Comparison of ENCODE assay signal across 8 cellular contexts in genomic region chr5:67095346-67095871, GRCh38.
DNase-seq lines count a peak whose midpoint lies in the region; ATAC-seq and TF ChIP-seq lines count a peak whose summit lies in the region.
"Had no signal": no experiment of that assay in that cellular context is flagged by ENCODE, and none has a peak within 500 bp of the region (broad histone marks: within the 10 kb centered on the region; RNA-seq: fewer than 3 reads in every experiment).

No MANE protein-coding gene starts in this region.

- H3K4me1 ChIP-seq in RWPE2 (ENCODE audit: insufficient read depth, poor library complexity, severe bottlenecking) (peaks cover 25% of the 10 kb centered on the region), muscle layer of duodenum (ENCODE audit: control insufficient read depth in 1 of 2, insufficient read depth in 2 of 2, low read length in 2 of 2) (peaks cover 16 to 34% of the 10 kb centered on the region in 2 donors), uterus (peaks cover 7 to 18% of the 10 kb centered on the region in 2 donors), BE2C (peaks cover 7% of the 10 kb centered on the region; the same call in 1 of the 2 replicates)

- peak overlapping the region; percentile 53 for H3K27ac ChIP-seq in RWPE2 (ENCODE audit: poor library complexity, severe bottlenecking)
- H3K27ac ChIP-seq in muscle layer of duodenum (ENCODE audit: low read length) = peak overlapping the region; percentile 65
- peak overlapping the region; percentile 74 to 90 for H3K27ac ChIP-seq in uterus

- TF ChIP-seq CTCF in RWPE2 (IDR thresholded peaks at IDR 0.05; ENCODE audit: poor library complexity, severe bottlenecking) (no peak), fibroblast of the aortic adventitia (IDR thresholded peaks at IDR 0.05; ENCODE audit: insufficient read depth, low read length) (no peak), uterus (IDR thresholded peaks at IDR 0.05) (no peak), natural killer cell (IDR thresholded peaks at IDR 0.05) (no peak), BE2C (IDR thresholded peaks at IDR 0.05; ENCODE audit: low read depth, low read length) (no peak)

- no peak for TF ChIP-seq POLR2A in uterus (IDR thresholded peaks at IDR 0.05)

- H3K36me3 Mint-ChIP-seq in natural killer cell = no peaks in the 10 kb centered on the region

- H3K27ac Mint-ChIP-seq in natural killer cell = no peak overlapping the region
- H3K27ac Mint-ChIP-seq: T-helper 2 cell treated with Interferon-gamma antibody and Interleukin-4, amounts not matched to agents 5 μg/mL and 100 μg/mL, for 36 hours had no signal

- DNase-seq in RWPE2 (ENCODE audit: low spot score) = no peak
- DNase-seq in fibroblast of the aortic adventitia (ENCODE audit: low read depth) = peak; percentile 72
- peak; percentile 75 to 81 for DNase-seq in uterus
- no peak for DNase-seq in natural killer cell
- DNase-seq in activated gamma-delta T cell treated with Interleukin-2 at 50 U/mL for 16 hours = no peak
- DNase-seq in BE2C = no peak

- H3K9me3 ChIP-seq in RWPE2 (ENCODE audit: severe bottlenecking) = no peaks in the 10 kb centered on the region
- no peaks in the 10 kb centered on the region for H3K9me3 ChIP-seq in muscle layer of duodenum (ENCODE audit: control insufficient read depth in 1 of 2, low read length in 2 of 2)
- H3K9me3 ChIP-seq in uterus = no peaks in the 10 kb centered on the region
- no peaks in the 10 kb centered on the region for H3K9me3 ChIP-seq in BE2C

- no peaks in the 10 kb centered on the region for H3K27me3 Mint-ChIP-seq in natural killer cell (ENCODE audit: low read depth in 2 of 2)

- H3K36me3 ChIP-seq in RWPE2 (ENCODE audit: low read depth) (peaks cover 33% of the 10 kb centered on the region), muscle layer of duodenum (ENCODE audit: control insufficient read depth in 1 of 2, insufficient read depth in 2 of 2, low read length in 2 of 2) (peaks cover 0 to 7% of the 10 kb centered on the region in 2 donors), uterus (no peaks in the 10 kb centered on the region), BE2C (no peaks in the 10 kb centered on the region)

- H3K4me3 Mint-ChIP-seq in natural killer cell = no peak overlapping the region
- H3K4me3 Mint-ChIP-seq: T-helper 2 cell treated with Interferon-gamma antibody and Interleukin-4, amounts not matched to agents 5 μg/mL and 100 μg/mL, for 36 hours had no signal

- H3K4me3 ChIP-seq in RWPE2 (ENCODE audit: severe bottlenecking) = no peak overlapping the region
- no peak overlapping the region for H3K4me3 ChIP-seq in fibroblast of the aortic adventitia (ENCODE audit: low read depth, low read length)
- H3K4me3 ChIP-seq in muscle layer of duodenum (ENCODE audit: low read depth in 1 of 2, low read length in 2 of 2) = peak overlapping the region in 1 of 2 donors; percentile 30
- H3K4me3 ChIP-seq in uterus = peak overlapping the region; percentile 12
- no peak overlapping the region for H3K4me3 ChIP-seq in BE2C (ENCODE audit: low read depth, low read length)

- H3K27me3 ChIP-seq in RWPE2 (ENCODE audit: insufficient read depth, poor library complexity, severe bottlenecking) (no peaks in the 10 kb centered on the region), muscle layer of duodenum (ENCODE audit: low read depth, low read length) (no peaks in the 10 kb centered on the region), uterus (no peaks in the 10 kb centered on the region), BE2C (no peaks in the 10 kb centered on the region)

- peaks cover 6% of the 10 kb centered on the region in 2 donors for H3K4me1 Mint-ChIP-seq in natural killer cell

- intact Hi-C loops in uterus (cut with DNase I; ENCODE audit: low total_unique reads) = loop anchor here (10.0 kb wide), 1 partner anchor 91 kb away; no protein-coding TSS in a partner anchor
- intact Hi-C loops in natural killer cell (cut with micrococcal nuclease) = no loop called here

- ATAC-seq in RWPE2 (ENCODE audit: low read depth) = no peak; the same call in 2 of the 3 replicates
- ATAC-seq in natural killer cell = no peak

- no peaks in the 10 kb centered on the region for H3K9me3 Mint-ChIP-seq in natural killer cell
- H3K9me3 Mint-ChIP-seq: T-helper 2 cell treated with Interferon-gamma antibody and Interleukin-4, amounts not matched to agents 5 μg/mL and 100 μg/mL, for 36 hours had no signal

Comparison
In these comparisons a context has a peak if more than half of its experiments do, and no peak if none do; other contexts are left out.
1. DNase-seq: peak in fibroblast of the aortic adventitia (single experiment) and uterus (2 of 2); none in RWPE2 (single experiment), natural killer cell (single experiment), activated gamma-delta T cell treated with Interleukin-2 at 50 U/mL for 16 hours (single experiment) and BE2C (single experiment).
2. H3K4me3 ChIP-seq: peak in uterus (2 of 2); none in RWPE2 (single experiment), fibroblast of the aortic adventitia (single experiment) and BE2C (single experiment).
3. Peak in every context shown above with its lines, with median percentiles within 50 percentile points of each other: H3K27ac ChIP-seq.